8 cellular contexts compared by ENCODE assay signal in the genomic region with DNA sequence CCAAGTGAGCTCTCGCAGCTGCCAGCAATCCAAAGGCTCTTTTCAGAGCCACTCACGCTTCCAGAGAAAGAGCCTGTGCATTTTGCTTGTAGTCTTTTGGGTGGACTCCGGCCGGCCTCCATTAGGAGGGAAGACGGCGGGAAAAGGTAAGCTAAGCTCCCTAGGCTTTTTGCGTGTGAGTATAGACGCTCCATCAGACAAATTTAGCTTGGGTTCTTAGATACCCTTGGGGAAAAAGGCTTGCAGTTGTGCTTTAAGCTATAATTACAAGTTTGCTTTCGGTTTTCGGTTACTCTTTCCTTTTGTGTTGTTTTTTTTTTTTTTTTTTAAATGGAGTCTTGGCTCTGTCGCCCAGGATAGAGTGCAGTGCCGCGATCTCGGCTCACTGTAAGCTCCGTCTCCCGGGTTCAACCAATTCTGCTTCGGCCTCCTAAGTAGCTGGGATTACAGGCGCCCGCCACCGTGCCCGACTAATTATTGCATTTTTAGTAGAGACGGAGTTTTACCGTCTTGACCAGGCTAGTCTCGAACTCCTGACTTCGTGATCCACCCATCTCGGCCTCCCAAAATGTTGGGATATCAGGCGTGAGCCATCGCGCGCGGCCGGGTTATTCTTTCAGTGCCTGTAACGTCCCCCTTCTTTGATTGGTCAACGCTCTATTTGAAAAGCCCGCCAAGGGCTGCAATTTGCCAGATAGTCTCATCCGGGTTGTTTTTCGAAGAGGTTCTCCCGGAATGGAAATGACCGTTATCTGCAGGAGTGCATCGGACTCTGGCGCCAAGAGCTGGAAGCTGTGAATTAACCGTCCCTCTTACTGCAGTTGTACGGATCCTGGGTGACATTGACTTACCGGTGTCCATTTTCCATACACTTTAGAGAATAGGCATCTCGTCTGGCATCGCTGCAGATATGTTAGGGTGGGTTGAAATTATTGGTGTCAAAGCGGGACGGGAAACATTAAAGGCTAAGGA. TPM values are rescaled to one million over a fixed set of nuclear protein-coding genes. Genes with fewer than 3 reads are reported as not detected.
A peak's percentile ranks its signal among the peaks of the same experiment; 100 is the strongest.
DNase-seq lines count a peak whose midpoint lies in the region; ATAC-seq and TF ChIP-seq lines count a peak whose summit lies in the region.

No MANE protein-coding gene starts in this region.

- no peak overlapping the region for H3K27ac Mint-ChIP-seq in activated naive CD8-positive, alpha-beta T cell treated with anti-CD3 and anti-CD28 coated beads, Interleukin-2, amount 10 ng/mL, durations not matched to agents 7 days and 5 days
- H3K27ac Mint-ChIP-seq in osteocyte (ENCODE audit: unreplicated experiment) (no peak overlapping the region), type B pancreatic cell (no peak overlapping the region)

- in situ Hi-C loops in G401 (cut with HindIII; ENCODE audit: low sequenced_read_pairs): no loop called here

- peak overlapping the region; percentile 78 for H2AFZ ChIP-seq in SK-N-SH (ENCODE audit: low read depth)

- peaks cover 50% of the 10 kb centered on the region for H3F3A ChIP-seq in SK-N-SH (replicated peaks; ENCODE audit: insufficient read depth)

- peak overlapping the region; percentile 75 to 93 for H3K4me3 ChIP-seq in SK-N-SH (ENCODE audit: low read depth in 2 of 2, low read length in 1 of 2)

- H3K4me1 ChIP-seq in SK-N-SH (ENCODE audit: control insufficient read depth in 1 of 2, insufficient read depth in 2 of 2, low read depth in 1 of 2, low read length in 1 of 2): peaks cover 11 to 16% of the 10 kb centered on the region in 2 experiments; a peak in 3 of 4 replicates

- no peaks in the 10 kb centered on the region for H4K20me1 ChIP-seq in SK-N-SH (ENCODE audit: insufficient read depth)

- peak overlapping the region; percentile 98 for H3K4me2 ChIP-seq in SK-N-SH

- no peaks in the 10 kb centered on the region for H3K27me3 ChIP-seq in SK-N-SH (ENCODE audit: insufficient read depth)

- CTCF ChIA-PET in SK-N-SH (lab: Yijun Ruan, JAX): interaction anchor here (0.8 to 5.7 kb wide), 17 partner anchors 21 to 1868 kb away, joined by 3 to 79 read pairs (median 3); a partner anchor contains a TSS

- DNase-seq in G401 (ENCODE audit: low spot score) (peak; percentile 95), NCI-H1048 (lab: John Stamatoyannopoulos, UW) (peak; percentile 93), SK-N-SH (peak; percentile 66), Right ventricle myocardium inferior (ENCODE audit: missing footprints) (peak; percentile 90), osteocyte (ENCODE audit: extremely low spot score, unreplicated experiment) (peak; percentile 93), type B pancreatic cell (ENCODE audit: extremely low spot score, unreplicated experiment) (peak; percentile 83)
- peak; percentile 77 for DNase-seq in activated naive CD8-positive, alpha-beta T cell treated with anti-CD3 and anti-CD28 coated beads, Interleukin-2, amount 10 ng/mL, durations not matched to agents 7 days and 5 days

- peaks cover 16% of the 10 kb centered on the region; the same call in 1 of the 2 replicates for H3K79me2 ChIP-seq in SK-N-SH (ENCODE audit: insufficient read depth)

- WGBS in SK-N-SH (ENCODE audit: low lambda C conversion rate): under 1% methylated on average over 48 of the region's 48 CpGs

- H3K4me3 Mint-ChIP-seq in activated naive CD8-positive, alpha-beta T cell treated with anti-CD3 and anti-CD28 coated beads, Interleukin-2, amount 10 ng/mL, durations not matched to agents 7 days and 5 days: no peak overlapping the region
- no peak overlapping the region for H3K4me3 Mint-ChIP-seq in osteocyte (ENCODE audit: unreplicated experiment)
- H3K4me3 Mint-ChIP-seq in type B pancreatic cell: no peak overlapping the region

- TF ChIP-seq CTCF in SK-N-SH (IDR thresholded peaks at IDR 0.05): no peak
- TF ChIP-seq CTCF in osteocyte (IDR thresholded peaks at IDR 0.05): no peak
- TF ChIP-seq CTCF in type B pancreatic cell (conservative IDR thresholded peaks at IDR 0.05): no peak

- peaks cover 38% of the 10 kb centered on the region for H3K4me1 Mint-ChIP-seq in activated naive CD8-positive, alpha-beta T cell treated with anti-CD3 and anti-CD28 coated beads, Interleukin-2, amount 10 ng/mL, durations not matched to agents 7 days and 5 days
- H3K4me1 Mint-ChIP-seq in osteocyte (ENCODE audit: unreplicated experiment) (peaks cover 37% of the 10 kb centered on the region), type B pancreatic cell (ENCODE audit: unreplicated experiment) (peaks cover 28% of the 10 kb centered on the region)

- peak overlapping the region; percentile 84 to 94 for H3K27ac ChIP-seq in SK-N-SH (ENCODE audit: low read depth in 2 of 2, low read length in 1 of 2)

- no peaks in the 10 kb centered on the region for H3K9me2 ChIP-seq in SK-N-SH

- 0 out of 4 replicates have a peak, but pooled peaks of 1 of the 2 experiments have one; percentile 19 for TF ChIP-seq EP300 in SK-N-SH (IDR thresholded peaks at IDR 0.05; ENCODE audit: borderline replicate concordance in 1 of 2, low read depth in 1 of 2, low read length in 1 of 2)

- H3K9ac ChIP-seq in SK-N-SH: peak overlapping the region; percentile 94

- ATAC-seq in activated naive CD8-positive, alpha-beta T cell treated with anti-CD3 and anti-CD28 coated beads, Interleukin-2, amount 10 ng/mL, durations not matched to agents 7 days and 5 days (ENCODE audit: low read depth): no peak
- ATAC-seq in Right ventricle myocardium inferior (peak; percentile 86), HG02981 (IDR thresholded peaks at IDR 0.05; ENCODE audit: unreplicated experiment) (no peak)

- peaks cover 7% of the 10 kb centered on the region for H3K36me3 Mint-ChIP-seq in activated naive CD8-positive, alpha-beta T cell treated with anti-CD3 and anti-CD28 coated beads, Interleukin-2, amount 10 ng/mL, durations not matched to agents 7 days and 5 days
- H3K36me3 Mint-ChIP-seq in osteocyte (ENCODE audit: unreplicated experiment) (no peaks in the 10 kb centered on the region), type B pancreatic cell (no peaks in the 10 kb centered on the region)

- no peaks in the 10 kb centered on the region for H3K9me3 Mint-ChIP-seq in activated naive CD8-positive, alpha-beta T cell treated with anti-CD3 and anti-CD28 coated beads, Interleukin-2, amount 10 ng/mL, durations not matched to agents 7 days and 5 days
- H3K9me3 Mint-ChIP-seq in osteocyte (ENCODE audit: unreplicated experiment) (no peaks in the 10 kb centered on the region), type B pancreatic cell (no peaks in the 10 kb centered on the region)

- H3K27me3 Mint-ChIP-seq in activated naive CD8-positive, alpha-beta T cell treated with anti-CD3 and anti-CD28 coated beads, Interleukin-2, amount 10 ng/mL, durations not matched to agents 7 days and 5 days: no peaks in the 10 kb centered on the region
- H3K27me3 Mint-ChIP-seq in osteocyte (ENCODE audit: unreplicated experiment) (no peaks in the 10 kb centered on the region), type B pancreatic cell (no peaks in the 10 kb centered on the region)

- intact Hi-C loops in Right ventricle myocardium inferior (cut with DNase I): loop anchor here (1.0 to 10.0 kb wide), 3 partner anchors 56 to 763 kb away; a partner anchor contains a TSS

- no peak for TF ChIP-seq RAD21 in SK-N-SH (IDR thresholded peaks at IDR 0.05; ENCODE audit: low read length)

- POLR2A ChIA-PET in SK-N-SH (lab: Yijun Ruan, JAX): interaction anchor here (0.6 to 6.8 kb wide), 26 partner anchors 8 to 1868 kb away, joined by 3 to 218 read pairs (median 10); partner anchors contain the start of genes HMGN4 and ZSCAN31
- POLR2A ChIA-PET in activated naive CD8-positive, alpha-beta T cell treated with anti-CD3 and anti-CD28 coated beads, Interleukin-2, amount 10 ng/mL, durations not matched to agents 7 days and 5 days (lab: Charles Lee): interaction anchor here (0.6 to 21.7 kb wide), 67 partner anchors 8 to 1873 kb away, joined by 3 to 2088 read pairs (median 6); partner anchors contain the start of genes TRIM27, ZKSCAN8, ZNF184 and ZSCAN16

- no peaks in the 10 kb centered on the region for H3K9me3 ChIP-seq in SK-N-SH

- H3K36me3 ChIP-seq in SK-N-SH (replicated peaks in 1 of 2; ENCODE audit: control insufficient read depth in 1 of 2, insufficient read depth in 2 of 2, low read length in 1 of 2): no peaks in the 10 kb centered on the region

TF ChIP-seq in SK-N-SH, 30 proteins besides CTCF, POLR2A, EP300 and RAD21 (continues in another document):
- TF ChIP-seq, protein P1, sequence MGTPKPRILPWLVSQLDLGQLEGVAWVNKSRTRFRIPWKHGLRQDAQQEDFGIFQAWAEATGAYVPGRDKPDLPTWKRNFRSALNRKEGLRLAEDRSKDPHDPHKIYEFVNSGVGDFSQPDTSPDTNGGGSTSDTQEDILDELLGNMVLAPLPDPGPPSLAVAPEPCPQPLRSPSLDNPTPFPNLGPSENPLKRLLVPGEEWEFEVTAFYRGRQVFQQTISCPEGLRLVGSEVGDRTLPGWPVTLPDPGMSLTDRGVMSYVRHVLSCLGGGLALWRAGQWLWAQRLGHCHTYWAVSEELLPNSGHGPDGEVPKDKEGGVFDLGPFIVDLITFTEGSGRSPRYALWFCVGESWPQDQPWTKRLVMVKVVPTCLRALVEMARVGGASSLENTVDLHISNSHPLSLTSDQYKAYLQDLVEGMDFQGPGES (IDR thresholded peaks at IDR 0.05; ENCODE audit: low read depth, low read length): peak; percentile 76
- no peak for TF ChIP-seq USF1 (IDR thresholded peaks at IDR 0.05; ENCODE audit: borderline replicate concordance, low read depth)
- TF ChIP-seq JUND (IDR thresholded peaks at IDR 0.05): no peak

RNA-seq across cellular contexts. Expression of gene OR2B2, which starts 18.1 kb away (rescaled TPM):
- total RNA-seq in G401 (2014; rRNA removed; shearing (Covaris generic)): not detected in 2 replicates
- not detected in 2 replicates for polyA plus RNA-seq in SK-N-SH (2012; rRNA removed)
- not detected in 2 replicates for polyA plus RNA-seq in SK-N-SH (2012; cell fraction: cytosol; rRNA removed)
- polyA plus RNA-seq in SK-N-SH (2012; cell fraction: nucleus; rRNA removed): not detected in 2 replicates
- not detected for total RNA-seq in activated naive CD8-positive, alpha-beta T cell treated with anti-CD3 and anti-CD28 coated beads, Interleukin-2, amount 10 ng/mL, durations not matched to agents 7 days and 5 days
- total RNA-seq in Right ventricle myocardium inferior: not detected
- total RNA-seq in osteocyte: not detected in 2 replicates
- not detected in 2 replicates for total RNA-seq in type B pancreatic cell (ENCODE audit: low replicate concordance)
